In genomic region chr6:132511836-132512230, GRCh38 we compare ENCODE assay signal across 8 cellular contexts. TPM values are rescaled to one million over a fixed set of nuclear protein-coding genes. Genes with fewer than 3 reads are reported as not detected.
DNase-seq lines count a peak whose midpoint lies in the region; ATAC-seq and TF ChIP-seq lines count a peak whose summit lies in the region.

No MANE protein-coding gene starts in this region.

- ATAC-seq in GM19452 (IDR thresholded peaks at IDR 0.05; ENCODE audit: unreplicated experiment), result no peak

- no peaks in the 10 kb centered on the region for H3K36me3 ChIP-seq in MM.1S (replicated peaks; ENCODE audit: insufficient read depth, low read length)
- H3K36me3 ChIP-seq in parathyroid adenoma (ENCODE audit: control insufficient read depth, insufficient read depth, low read length), result no peaks in the 10 kb centered on the region

- H3F3A ChIP-seq in MM.1S (ENCODE audit: insufficient read depth, low read length), result peaks cover 27% of the 10 kb centered on the region

- TF ChIP-seq CTCF in GM12865 (IDR thresholded peaks at IDR 0.05; ENCODE audit: insufficient read depth, low read depth, low read length, missing control alignments) (no peak), MM.1S (IDR thresholded peaks at IDR 0.05; ENCODE audit: low read length) (no peak), endothelial cell (IDR thresholded peaks at IDR 0.05; ENCODE audit: unreplicated experiment) (no peak), parathyroid adenoma (IDR thresholded peaks at IDR 0.05) (no peak)

- H3K27ac ChIP-seq in MM.1S (ENCODE audit: low read length), result peak overlapping the region; percentile 74; the same call in 1 of the 2 replicates
- H3K27ac ChIP-seq in parathyroid adenoma, result no peak overlapping the region

- H3K27me3 Mint-ChIP-seq in endothelial cell (ENCODE audit: unreplicated experiment), result no peaks in the 10 kb centered on the region

- H3K36me3 Mint-ChIP-seq in endothelial cell (ENCODE audit: low read depth, unreplicated experiment), result peaks cover 6% of the 10 kb centered on the region

- peak overlapping the region; percentile 87 for H3K4me2 ChIP-seq in MM.1S (ENCODE audit: low read depth, low read length)
- H3K4me2 ChIP-seq in parathyroid adenoma (ENCODE audit: low read length), result peak overlapping the region; percentile 95

- H3K4me1 ChIP-seq in MM.1S (ENCODE audit: low read length) (peaks cover 36% of the 10 kb centered on the region), parathyroid adenoma (peaks cover 14% of the 10 kb centered on the region)

- DNase-seq in GM12865 (ENCODE audit: low read depth) (peak; percentile 29), MM.1S (no peak), endothelial cell (ENCODE audit: low spot score) (no peak), HT-29 (ENCODE audit: low spot score) (no peak), SKM-1 (lab: John Stamatoyannopoulos, UW; ENCODE audit: unreplicated experiment) (no peak), NCI-H1417 treated with DMSO at 0.1 percent for 48 hours (lab: John Stamatoyannopoulos, UW) (no peak)

- no peak overlapping the region for H3K27ac Mint-ChIP-seq in endothelial cell (ENCODE audit: unreplicated experiment)

- H3K9me2 ChIP-seq in MM.1S (replicated peaks; ENCODE audit: insufficient read depth, low read length), result no peaks in the 10 kb centered on the region

- no peaks in the 10 kb centered on the region for H3K9me3 Mint-ChIP-seq in endothelial cell (ENCODE audit: unreplicated experiment)

- H3K4me1 Mint-ChIP-seq in endothelial cell (ENCODE audit: unreplicated experiment), result peaks cover 12% of the 10 kb centered on the region

- H3K9me3 ChIP-seq in MM.1S (replicated peaks; ENCODE audit: insufficient read depth, low read length) (no peaks in the 10 kb centered on the region), parathyroid adenoma (ENCODE audit: control insufficient read depth, low read length) (no peaks in the 10 kb centered on the region)

- H3K27me3 ChIP-seq in MM.1S (replicated peaks; ENCODE audit: insufficient read depth, low read length) (no peaks in the 10 kb centered on the region), parathyroid adenoma (ENCODE audit: control insufficient read depth, insufficient read depth, low read length) (no peaks in the 10 kb centered on the region)

- peaks cover 57% of the 10 kb centered on the region for H3K79me2 ChIP-seq in MM.1S (ENCODE audit: low read length)
- peaks cover 38% of the 10 kb centered on the region for H3K79me2 ChIP-seq in parathyroid adenoma

- peak overlapping the region; percentile 98 for H3K4me3 Mint-ChIP-seq in endothelial cell (ENCODE audit: unreplicated experiment)

- 0 out of 2 replicates have a peak, but pooled peaks cover 5% of the 10 kb centered on the region for H4K20me1 ChIP-seq in MM.1S (ENCODE audit: insufficient read depth, low read length)

- H3K4me3 ChIP-seq in GM12865 (ENCODE audit: low read depth, low read length), result peak overlapping the region; percentile 88
- H3K4me3 ChIP-seq in MM.1S (ENCODE audit: low read length), result peak overlapping the region; percentile 90
- H3K4me3 ChIP-seq in parathyroid adenoma (ENCODE audit: low read depth, low read length), result peak overlapping the region; percentile 85

- H2AFZ ChIP-seq in MM.1S (ENCODE audit: low read length), result no peak overlapping the region
- no peak overlapping the region for H2AFZ ChIP-seq in parathyroid adenoma

- peak overlapping the region; percentile 65; the same call in 1 of the 2 replicates for H3K9ac ChIP-seq in MM.1S (ENCODE audit: low read length)
- H3K9ac ChIP-seq in parathyroid adenoma, result no peak overlapping the region

RNA-seq across cellular contexts. Expression of gene STX7, which starts 1.1 kb away (rescaled TPM):
- 60.9 TPM for total RNA-seq in endothelial cell (ENCODE audit: unreplicated experiment)
- total RNA-seq in HT-29 (2014; rRNA removed; shearing (Covaris generic)), result 16.1 and 20.9 TPM in 2 replicates

RNA-seq across cellular contexts. Expression of gene TAAR9, which starts 26.2 kb away (rescaled TPM):
- not detected for total RNA-seq in endothelial cell (ENCODE audit: unreplicated experiment)
- total RNA-seq in HT-29 (2014; rRNA removed; shearing (Covaris generic)), result not detected in 2 replicates

RNA-seq across cellular contexts. Expression of gene TAAR8, which starts 40.6 kb away (rescaled TPM):
- not detected for total RNA-seq in endothelial cell (ENCODE audit: unreplicated experiment)
- total RNA-seq in HT-29 (2014; rRNA removed; shearing (Covaris generic)), result not detected in 2 replicates

RNA-seq across cellular contexts. Expression of gene TAAR6, which starts 58.3 kb away (rescaled TPM):
- total RNA-seq in endothelial cell (ENCODE audit: unreplicated experiment), result not detected
- total RNA-seq in HT-29 (2014; rRNA removed; shearing (Covaris generic)), result not detected in 2 replicates
